In the genomic region with DNA sequence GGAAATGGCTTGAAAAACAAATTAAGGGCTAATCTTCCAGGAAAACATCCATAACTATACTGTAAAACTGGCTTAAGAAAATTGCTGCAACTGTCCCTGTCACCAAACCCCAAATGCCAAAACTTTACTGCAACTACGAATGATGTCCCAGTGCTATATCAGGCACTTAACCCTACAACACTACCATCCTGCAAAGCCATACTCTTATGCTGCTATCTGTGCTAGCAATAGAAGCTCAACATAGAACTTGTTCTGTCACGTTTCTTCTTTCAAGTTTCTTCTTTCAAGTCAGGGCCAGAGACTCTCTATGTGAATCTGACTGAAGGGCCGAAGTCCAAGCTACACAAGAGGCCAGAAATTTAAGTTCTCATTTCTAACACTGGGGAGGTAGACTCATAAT, we compare ENCODE assay signal across 18 cellular contexts.
"Had no signal": no experiment of that assay in that cellular context is flagged by ENCODE, and none has a peak within 500 bp of the region (broad histone marks: within the 10 kb centered on the region; RNA-seq: fewer than 3 reads in every experiment).

No MANE protein-coding gene starts in this region.

- H3K4me3 ChIP-seq: heart right ventricle, lung, pancreas, tibial nerve had no signal

- H3K27me3 Mint-ChIP-seq: stimulated activated naive CD8-positive, alpha-beta T cell treated with anti-CD3 and anti-CD28 coated beads, Interleukin-15, Interleukin-2, amounts not matched to agents 100 ng/mL and 50 ng/mL, for 24 hours had no signal

- H3K9me3 Mint-ChIP-seq: stimulated activated naive CD8-positive, alpha-beta T cell treated with anti-CD3 and anti-CD28 coated beads, Interleukin-15, Interleukin-2, amounts not matched to agents 100 ng/mL and 50 ng/mL, for 24 hours had no signal

- H3K36me3 ChIP-seq: heart right ventricle, pancreas, tibial nerve had no signal

- ATAC-seq: heart right ventricle; natural killer cell treated with Interleukin-12 subunit alpha and Interleukin-12 subunit beta and Interleukin-15 and Interleukin-18, amount 100 ng/mL, for 72 hours; pancreas; SK-N-SH treated with all-trans-retinoic acid at 6 μM for 48 hours had no signal

- H3K27me3 ChIP-seq: heart right ventricle, pancreas, tibial nerve had no signal

- H3K4me3 Mint-ChIP-seq: natural killer cell treated with Interleukin-12 subunit alpha and Interleukin-12 subunit beta and Interleukin-15 and Interleukin-18, amount 100 ng/mL, for 72 hours; stimulated activated naive CD8-positive, alpha-beta T cell treated with anti-CD3 and anti-CD28 coated beads, Interleukin-15, Interleukin-2, amounts not matched to agents 100 ng/mL and 50 ng/mL, for 24 hours had no signal

- DNase-seq: activated CD4-positive, alpha-beta T cell treated with anti-CD3 and anti-CD28 coated beads for 1 hour; activated CD4-positive, alpha-beta T cell treated with anti-CD3 and anti-CD28 coated beads, Interleukin-2, amount 50 U/mL, for 4 hours; activated gamma-delta T cell; activated naive CD4-positive, alpha-beta T cell treated with anti-CD3 and anti-CD28 coated beads, Interleukin-2, amount 50 U/mL, for 16 hours; effector CD4-positive, alpha-beta T cell; erythroblast; foreskin fibroblast; heart right ventricle; islet precursor cell; pancreas; right cardiac atrium; stimulated activated CD4-positive, alpha-beta T cell treated with anti-CD3 and anti-CD28 coated beads, Interleukin-4, amount 100 ng/mL, for 4 hours; T-helper 9 cell had no signal

- H3K36me3 Mint-ChIP-seq: natural killer cell treated with Interleukin-12 subunit alpha and Interleukin-12 subunit beta and Interleukin-15 and Interleukin-18, amount 100 ng/mL, for 72 hours had no signal

- H3K27ac Mint-ChIP-seq: natural killer cell treated with Interleukin-12 subunit alpha and Interleukin-12 subunit beta and Interleukin-15 and Interleukin-18, amount 100 ng/mL, for 72 hours; stimulated activated naive CD8-positive, alpha-beta T cell treated with anti-CD3 and anti-CD28 coated beads, Interleukin-15, Interleukin-2, amounts not matched to agents 100 ng/mL and 50 ng/mL, for 24 hours had no signal

- H3K27ac ChIP-seq: heart right ventricle, pancreas had no signal

- H3K4me1 ChIP-seq: pancreas had no signal
